ENCODE assay signal across 12 cellular contexts in genomic region chr20:44785768-44786167, GRCh38. TPM values are rescaled to one million over a fixed set of nuclear protein-coding genes. Genes with fewer than 3 reads are reported as not detected.
A peak's percentile ranks its signal among the peaks of the same experiment; 100 is the strongest.
DNase-seq lines count a peak whose midpoint lies in the region; ATAC-seq and TF ChIP-seq lines count a peak whose summit lies in the region.
"Had no signal": no experiment of that assay in that cellular context is flagged by ENCODE, and none has a peak within 500 bp of the region (broad histone marks: within the 10 kb centered on the region; RNA-seq: fewer than 3 reads in every experiment).

No MANE protein-coding gene starts in this region.

- no peaks in the 10 kb centered on the region for H3K9me3 ChIP-seq in Panc1 (ENCODE audit: control insufficient read depth, insufficient read depth, low read depth, low read length)
- H3K9me3 ChIP-seq: BLaER1 had no signal

- intact Hi-C loops in Panc1 (cut with micrococcal nuclease; ENCODE audit: unreplicated experiment): no loop called here

- POLR2A ChIA-PET in Panc1 (lab: Charles Lee): interaction anchor here (0.9 kb wide), 1 partner anchor 34 kb away, joined by 3 read pairs; no protein-coding TSS in a partner anchor

- TF ChIP-seq CTCF in Panc1 (IDR thresholded peaks at IDR 0.05) (no peak; the same call in 1 of the 2 replicates), fibroblast of the aortic adventitia (IDR thresholded peaks at IDR 0.05; ENCODE audit: insufficient read depth, low read length) (peak; percentile 27)

- CTCF ChIA-PET in Panc1 (lab: Charles Lee): interaction anchor here (0.8 to 2.0 kb wide), 3 partner anchors 16 to 83 kb away, joined by 3 to 16 read pairs (median 3); no protein-coding TSS in a partner anchor

- DNase-seq in 8988T (peak; percentile 61), ELF-1 (ENCODE audit: low read depth, low spot score) (peak; percentile 77), Panc1 (ENCODE audit: low read depth, low spot score) (no peak), fibroblast of the aortic adventitia (ENCODE audit: low read depth) (peak; percentile 34), left lobe of liver (ENCODE audit: low spot score) (no peak), dermis blood vessel endothelial cell (no peak)
- DNase-seq in activated CD4-positive, alpha-beta T cell treated with anti-CD3 and anti-CD28 coated beads for 48 hours: no peak
- DNase-seq: activated CD8-positive, alpha-beta memory T cell treated with anti-CD3 and anti-CD28 coated beads, Interleukin-2, amount 50 U/mL, for 48 hours; stimulated activated CD4-positive, alpha-beta T cell treated with anti-CD3 and anti-CD28 coated beads, Interleukin-15, amount 100 ng/mL, for 24 hours had no signal

- no peaks in the 10 kb centered on the region for H3K36me3 ChIP-seq in Panc1 (ENCODE audit: control insufficient read depth, insufficient read depth, low read length)
- H3K36me3 ChIP-seq: BLaER1 had no signal

- no peaks in the 10 kb centered on the region for H3K27me3 ChIP-seq in Panc1 (ENCODE audit: control insufficient read depth, insufficient read depth, low read length)
- H3K27me3 ChIP-seq: BLaER1 had no signal

- H3K27ac ChIP-seq in Panc1 (ENCODE audit: low read length): no peak overlapping the region
- H3K27ac ChIP-seq: BLaER1 had no signal

- in situ Hi-C loops in Panc1 (cut with HindIII; ENCODE audit: low pct_unique_long_range_greater_than_20kb, low sequenced_read_pairs): no loop called here

- no peak overlapping the region for H3K4me3 ChIP-seq in Panc1 (ENCODE audit: low read depth in 2 of 2, low read length in 2 of 2)
- H3K4me3 ChIP-seq in fibroblast of the aortic adventitia (ENCODE audit: low read depth, low read length): no peak overlapping the region
- H3K4me3 ChIP-seq: BLaER1 had no signal

- no TSS peak for BruUV-seq in Panc1 (replicated peaks; lab: Mats Ljungman, UMichigan)

- peak; percentile 77 for ATAC-seq in Panc1
- ATAC-seq in left lobe of liver: no peak
- no peak for ATAC-seq in HG02981 (IDR thresholded peaks at IDR 0.05; ENCODE audit: unreplicated experiment)

- H3K4me1 ChIP-seq in Panc1 (ENCODE audit: control insufficient read depth, insufficient read depth, low read length): no peaks in the 10 kb centered on the region
- H3K4me1 ChIP-seq: BLaER1 had no signal

RNA-seq across cellular contexts. Expression of gene RIMS4, which starts 24.6 kb away (rescaled TPM):
- total RNA-seq in Panc1 (2021; ENCODE audit: unreplicated experiment) (4.0 TPM), fibroblast of the aortic adventitia (ENCODE audit: low replicate concordance) (0.27 and 0.41 TPM in 2 replicates), left lobe of liver (not detected), dermis blood vessel endothelial cell (not detected in 2 replicates)
- polyA plus RNA-seq in Panc1 (2012; ENCODE audit: insufficient read length): 3.6 TPM

RNA-seq across cellular contexts. Expression of gene KCNK15, which starts 40.1 kb away (rescaled TPM):
- total RNA-seq in Panc1 (2021; ENCODE audit: unreplicated experiment) (7.4 TPM), fibroblast of the aortic adventitia (ENCODE audit: low replicate concordance) (4.2 and 8.5 TPM in 2 replicates), left lobe of liver (0.20 TPM), dermis blood vessel endothelial cell (0.05 and 0.17 TPM in 2 replicates)
- 13.2 TPM for polyA plus RNA-seq in Panc1 (2012; ENCODE audit: insufficient read length)
- polyA plus RNA-seq: neural cell had no signal

Comparison
In these comparisons a context has a peak if more than half of its experiments do, and no peak if none do; other contexts are left out.
1. DNase-seq: peak in 8988T (single experiment), ELF-1 (single experiment) and fibroblast of the aortic adventitia (single experiment); none in Panc1 (single experiment), left lobe of liver (single experiment), activated CD4-positive, alpha-beta T cell treated with anti-CD3 and anti-CD28 coated beads for 48 hours (single experiment) and dermis blood vessel endothelial cell (single experiment).